8 cellular contexts compared by ENCODE assay signal in the genomic region with DNA sequence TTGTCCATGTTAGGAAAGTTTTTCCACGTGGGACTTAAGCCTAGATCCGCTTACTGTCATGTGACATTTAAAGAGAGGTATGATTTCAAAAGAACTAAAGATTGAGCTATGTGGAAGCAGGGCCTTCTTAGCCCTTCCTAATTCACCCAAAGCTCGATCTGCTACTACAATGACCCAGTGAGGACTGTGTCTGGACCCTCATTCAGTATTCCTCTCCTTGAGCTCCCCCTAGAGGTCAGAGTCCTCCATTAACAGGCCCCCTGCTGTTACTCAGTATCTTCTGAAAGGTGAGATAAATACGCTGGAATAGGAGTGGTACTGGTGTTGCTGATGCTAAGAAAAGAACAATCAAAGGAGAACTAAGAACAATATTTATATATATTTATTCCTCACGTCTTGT.
DNase-seq lines count a peak whose midpoint lies in the region; ATAC-seq, FAIRE-seq and TF ChIP-seq lines count a peak whose summit lies in the region.

No MANE protein-coding gene starts in this region.

- H3K27ac ChIP-seq in DOHH2 (ENCODE audit: low read depth, low read length): no peak overlapping the region
- H3K27ac ChIP-seq in suprapubic skin: no peak overlapping the region

- H3K9me3 ChIP-seq in DOHH2 (ENCODE audit: control insufficient read depth, insufficient read depth, low read length) (no peaks in the 10 kb centered on the region), suprapubic skin (no peaks in the 10 kb centered on the region)

- no peaks in the 10 kb centered on the region for H3F3A ChIP-seq in DOHH2 (ENCODE audit: control insufficient read depth, insufficient read depth)

- DNase-seq in GM19239 (ENCODE audit: insufficient read length, low spot score) (peak; percentile 27), NCI-H526 treated with DMSO at 0.1 percent for 48 hours (lab: John Stamatoyannopoulos, UW) (peak; percentile 37), astrocyte of the hippocampus (ENCODE audit: low read depth, low spot score) (peak; percentile 86), inferior parietal cortex (ENCODE audit: extremely low spot score) (peak; percentile 38), suprapubic skin (ENCODE audit: low spot score in 2 of 2) (no peak), cortex of kidney (lab: John Stamatoyannopoulos, UW) (no peak)

- ATAC-seq in HG03108 (IDR thresholded peaks at IDR 0.05; ENCODE audit: unreplicated experiment): peak; percentile 59

- WGBS in suprapubic skin: 77% methylated on average over 5 of the region's 5 CpGs

- TF ChIP-seq CTCF in DOHH2 (IDR thresholded peaks at IDR 0.05; ENCODE audit: low read depth, low read length, poor library complexity, severe bottlenecking) (peak; percentile 85), suprapubic skin (IDR thresholded peaks at IDR 0.05) (peak; percentile 23 to 26)

- no peak overlapping the region for H3K4me2 ChIP-seq in DOHH2 (ENCODE audit: low read length)

- TF ChIP-seq POLR2A in suprapubic skin (IDR thresholded peaks at IDR 0.05): no peak

- H3K27me3 ChIP-seq in DOHH2 (ENCODE audit: control insufficient read depth, low read length) (no peaks in the 10 kb centered on the region), suprapubic skin (no peaks in the 10 kb centered on the region)

- H3K4me1 ChIP-seq in DOHH2 (ENCODE audit: control insufficient read depth, low read length): no peaks in the 10 kb centered on the region
- peaks cover 11% of the 10 kb centered on the region for H3K4me1 ChIP-seq in suprapubic skin

- no peaks in the 10 kb centered on the region for H3K79me2 ChIP-seq in DOHH2 (ENCODE audit: control insufficient read depth, low read length)

- peak; percentile 69 for FAIRE-seq in GM19239 (lab: Jason Lieb, UNC)

- no peak for TF ChIP-seq EP300 in suprapubic skin (IDR thresholded peaks at IDR 0.05)

- H3K36me3 ChIP-seq in DOHH2 (ENCODE audit: control insufficient read depth, low read length) (no peaks in the 10 kb centered on the region), suprapubic skin (no peaks in the 10 kb centered on the region)

- no peaks in the 10 kb centered on the region for H3K9me2 ChIP-seq in DOHH2 (replicated peaks; ENCODE audit: control insufficient read depth, low read length)

- no peaks in the 10 kb centered on the region for H4K20me1 ChIP-seq in DOHH2 (ENCODE audit: control insufficient read depth, insufficient read depth, low read depth, low read length)

- H3K4me3 ChIP-seq in DOHH2 (ENCODE audit: low read length) (no peak overlapping the region), suprapubic skin (no peak overlapping the region)

Comparison
In these comparisons a context has a peak if more than half of its experiments do, and no peak if none do; other contexts are left out.
1. DNase-seq: peak in GM19239 (single experiment), NCI-H526 treated with DMSO at 0.1 percent for 48 hours (single experiment), astrocyte of the hippocampus (single experiment) and inferior parietal cortex (single experiment); none in suprapubic skin (0 of 2) and cortex of kidney (single experiment).